Comparison of ENCODE assay signal across 7 cellular contexts in the genomic region with DNA sequence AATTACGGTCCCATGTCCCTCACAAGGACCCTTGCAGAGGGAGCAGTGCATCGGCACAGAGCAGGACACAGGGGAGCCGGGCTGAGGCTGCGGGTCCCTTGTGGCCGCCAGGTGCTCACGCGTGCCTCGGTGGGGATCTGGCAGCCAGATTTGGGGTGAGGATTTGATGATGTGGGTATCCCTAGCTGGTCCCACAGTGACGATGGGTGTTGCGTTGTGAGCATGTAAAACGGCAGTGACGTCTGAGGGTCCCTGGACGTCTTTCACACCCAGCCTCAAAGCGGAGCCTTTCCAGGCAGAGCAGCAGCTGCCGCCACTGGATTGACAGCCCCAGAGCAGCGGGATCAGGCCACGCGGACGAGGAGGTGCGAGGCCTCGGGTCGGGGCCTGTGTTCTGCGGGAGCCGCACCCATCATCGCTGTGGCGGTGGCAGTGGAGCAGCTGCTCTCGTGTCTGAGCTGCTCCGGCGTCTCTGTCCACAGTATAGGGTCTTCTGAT. TPM values are rescaled to one million over a fixed set of nuclear protein-coding genes. Genes with fewer than 3 reads are reported as not detected.
A peak's percentile ranks its signal among the peaks of the same experiment; 100 is the strongest.
DNase-seq lines count a peak whose midpoint lies in the region; ATAC-seq, FAIRE-seq and TF ChIP-seq lines count a peak whose summit lies in the region.

No MANE protein-coding gene starts in this region.

- H3K9me3 ChIP-seq in HUES6 (ENCODE audit: control insufficient read depth, insufficient read depth, low read depth, low read length), result no peaks in the 10 kb centered on the region
- H3K9me3 ChIP-seq in kidney (ENCODE audit: control insufficient read depth in 1 of 2, low read length in 2 of 2), result no peaks in the 10 kb centered on the region
- no peaks in the 10 kb centered on the region for H3K9me3 ChIP-seq in suprapubic skin

- H3K27me3 ChIP-seq in HUES6 (ENCODE audit: control insufficient read depth, insufficient read depth, low read length), result no peaks in the 10 kb centered on the region
- no peaks in the 10 kb centered on the region for H3K27me3 ChIP-seq in suprapubic skin

- peaks cover 30% of the 10 kb centered on the region for H3K4me1 Mint-ChIP-seq in activated naive CD8-positive, alpha-beta T cell treated with anti-CD3 and anti-CD28 coated beads for 36 hours

- peaks cover 62% of the 10 kb centered on the region for H3K36me3 ChIP-seq in HUES6 (ENCODE audit: control insufficient read depth, insufficient read depth, low read length)
- H3K36me3 ChIP-seq in kidney (ENCODE audit: control insufficient read depth in 1 of 2, insufficient read depth in 2 of 2, low read length in 2 of 2), result peaks cover 4 to 7% of the 10 kb centered on the region in 2 donors
- H3K36me3 ChIP-seq in suprapubic skin, result peaks cover 32% of the 10 kb centered on the region

- FAIRE-seq in kidney (lab: Jason Lieb, UNC), result no peak

- TF ChIP-seq EP300 in suprapubic skin (IDR thresholded peaks at IDR 0.05), result no peak

- H3K4me3 ChIP-seq in HUES6 (ENCODE audit: low read depth, low read length), result peak overlapping the region; percentile 50; the same call in 1 of the 2 replicates
- peak overlapping the region; percentile 78 for H3K4me3 ChIP-seq in kidney (ENCODE audit: low read length in 2 of 2)
- peak overlapping the region; percentile 68 for H3K4me3 ChIP-seq in suprapubic skin

- ATAC-seq in HG02623 (IDR thresholded peaks at IDR 0.05; ENCODE audit: unreplicated experiment), result no peak

- WGBS in suprapubic skin, result 74% methylated on average over 3 of the region's 29 CpGs

- H3K9ac ChIP-seq in HUES6 (ENCODE audit: low read length) (peak overlapping the region; percentile 77), kidney (ENCODE audit: low read length in 2 of 2) (peak overlapping the region; percentile 87 to 91)

- H3K4me1 ChIP-seq in HUES6 (ENCODE audit: control insufficient read depth, insufficient read depth, low read length) (peaks cover 14% of the 10 kb centered on the region; the same call in 1 of the 2 replicates), kidney (ENCODE audit: control insufficient read depth in 1 of 2, insufficient read depth in 1 of 2, low read depth in 1 of 2, low read length in 2 of 2) (peaks cover 12 to 13% of the 10 kb centered on the region in 2 donors), suprapubic skin (peaks cover 49% of the 10 kb centered on the region)

- H3K27ac Mint-ChIP-seq in activated naive CD8-positive, alpha-beta T cell treated with anti-CD3 and anti-CD28 coated beads for 36 hours, result peak overlapping the region; percentile 64

- intact Hi-C loops in kidney (cut with DNase I), result no loop called here

- no peak overlapping the region for H3K27ac ChIP-seq in HUES6 (ENCODE audit: low read depth, low read length)
- H3K27ac ChIP-seq in kidney (ENCODE audit: low read depth in 2 of 2, low read length in 2 of 2), result peak overlapping the region; percentile 93 to 95
- peak overlapping the region; percentile 83 for H3K27ac ChIP-seq in suprapubic skin

- no peaks in the 10 kb centered on the region for H3K27me3 Mint-ChIP-seq in activated naive CD8-positive, alpha-beta T cell treated with anti-CD3 and anti-CD28 coated beads for 36 hours

- TF ChIP-seq CTCF in kidney (IDR thresholded peaks at IDR 0.05; ENCODE audit: borderline replicate concordance, extremely low read depth, insufficient read depth) (no peak), suprapubic skin (IDR thresholded peaks at IDR 0.05) (no peak)

- H3K36me3 Mint-ChIP-seq in activated naive CD8-positive, alpha-beta T cell treated with anti-CD3 and anti-CD28 coated beads for 36 hours, result peaks cover 16% of the 10 kb centered on the region

- peak overlapping the region; percentile 78 for H3K4me3 Mint-ChIP-seq in activated naive CD8-positive, alpha-beta T cell treated with anti-CD3 and anti-CD28 coated beads for 36 hours

- no peak for TF ChIP-seq POLR2A in suprapubic skin (IDR thresholded peaks at IDR 0.05)

- H3K9me3 Mint-ChIP-seq in activated naive CD8-positive, alpha-beta T cell treated with anti-CD3 and anti-CD28 coated beads for 36 hours, result no peaks in the 10 kb centered on the region

- DNase-seq in activated naive CD8-positive, alpha-beta T cell treated with anti-CD3 and anti-CD28 coated beads for 36 hours, result no peak
- DNase-seq in kidney, result peak; percentile 82
- peak in 1 of 2 donors; percentile 75 for DNase-seq in suprapubic skin (ENCODE audit: low spot score in 2 of 2)
- no peak for DNase-seq in stimulated activated CD4-positive, alpha-beta T cell treated with anti-CD3 and anti-CD28 coated beads, Interleukin-4, amount 100 ng/mL, for 4 hours
- DNase-seq in NCI-H2171 treated with DMSO at 0.1 percent for 48 hours (lab: John Stamatoyannopoulos, UW), result no peak

RNA-seq across cellular contexts. Expression of a gene that starts 54.6 kb away (rescaled TPM):
- 10 to 100 TPM; 60.3 to 61.1 TPM for total RNA-seq in activated naive CD8-positive, alpha-beta T cell treated with anti-CD3 and anti-CD28 coated beads for 36 hours
- total RNA-seq in kidney, result 65.4 TPM
- 64.7 TPM for polyA plus RNA-seq in kidney (ENCODE audit: insufficient read depth, low read depth, low replicate concordance)
- 10 to 100 TPM; 70.1 to 96.8 (median 90.0) TPM for total RNA-seq in suprapubic skin
